16 cellular contexts compared by ENCODE assay signal in genomic region chr3:122944671-122945151, GRCh38.
DNase-seq lines count a peak whose midpoint lies in the region; ATAC-seq and TF ChIP-seq lines count a peak whose summit lies in the region.
"Had no signal": no experiment of that assay in that cellular context is flagged by ENCODE, and none has a peak within 500 bp of the region (broad histone marks: within the 10 kb centered on the region; RNA-seq: fewer than 3 reads in every experiment).

No MANE protein-coding gene starts in this region.

- TF ChIP-seq CTCF in chondrocyte (IDR thresholded peaks at IDR 0.05) (no peak), retinal pigment epithelial cell (conservative IDR thresholded peaks at IDR 0.05; ENCODE audit: low read depth, low read length) (peak; percentile 14), GM10266 (IDR thresholded peaks at IDR 0.05; ENCODE audit: control insufficient read depth, insufficient read depth, low read depth, missing control alignments) (no peak)

- no peak overlapping the region for H3K4me3 Mint-ChIP-seq in chondrocyte (ENCODE audit: unreplicated experiment)
- H3K4me3 Mint-ChIP-seq: activated naive CD8-positive, alpha-beta T cell; GM23338 had no signal

- DNase-seq in DMS 273 (lab: John Stamatoyannopoulos, UW; ENCODE audit: unreplicated experiment) (peak; percentile 39), DMS 273 treated with DMSO at 0.1 percent for 48 hours (lab: John Stamatoyannopoulos, UW) (no peak), NCI-H226 (peak; percentile 54), chondrocyte (ENCODE audit: low spot score) (no peak), retinal pigment epithelial cell (ENCODE audit: low read depth) (no peak), GM10266 (ENCODE audit: extremely low spot score) (no peak), kidney glomerular epithelial cell (lab: John Stamatoyannopoulos, UW) (no peak)
- DNase-seq in stimulated activated naive CD8-positive, alpha-beta T cell treated with anti-CD3 and anti-CD28 coated beads, Interleukin-15, Interleukin-2, amounts not matched to agents 100 U/mL and 50 U/mL, for 24 hours, result no peak
- DNase-seq: activated CD4-positive, CD25-positive, alpha-beta regulatory T cell treated with anti-CD3 and anti-CD28 coated beads, Interleukin-2, amount 50 U/mL, for 72 hours; activated CD8-positive, alpha-beta memory T cell treated with anti-CD3 and anti-CD28 coated beads, Interleukin-2, amount 50 U/mL, for 48 hours; COR-L47; NCI-H2107; stimulated activated naive CD4-positive, alpha-beta T cell treated with Interleukin-2 at 50 U/mL for 16 hours; SW 1271 had no signal

- peaks cover 2% of the 10 kb centered on the region for H3K36me3 Mint-ChIP-seq in chondrocyte (ENCODE audit: low read depth)
- H3K36me3 Mint-ChIP-seq: activated naive CD8-positive, alpha-beta T cell had no signal

- H3K9me3 Mint-ChIP-seq in chondrocyte (ENCODE audit: low read depth), result no peaks in the 10 kb centered on the region
- H3K9me3 Mint-ChIP-seq: GM23338 had no signal

- H3K4me3 ChIP-seq in retinal pigment epithelial cell (ENCODE audit: low read length), result no peak overlapping the region
- H3K4me3 ChIP-seq: GM23338 had no signal

- H3K4me1 Mint-ChIP-seq in chondrocyte (ENCODE audit: low read depth), result peaks cover 64% of the 10 kb centered on the region

- H3K27me3 Mint-ChIP-seq in chondrocyte (ENCODE audit: low read depth), result no peaks in the 10 kb centered on the region

- ATAC-seq in stimulated activated naive CD8-positive, alpha-beta T cell treated with anti-CD3 and anti-CD28 coated beads, Interleukin-15, Interleukin-2, amounts not matched to agents 100 U/mL and 50 U/mL, for 24 hours, result no peak
- ATAC-seq: GM23338 had no signal

- H3K27ac Mint-ChIP-seq in chondrocyte (ENCODE audit: unreplicated experiment), result peak overlapping the region; percentile 90
- H3K27ac Mint-ChIP-seq: activated naive CD8-positive, alpha-beta T cell; GM23338 had no signal

Comparison
In these comparisons a context has a peak if more than half of its experiments do, and no peak if none do; other contexts are left out.
1. DNase-seq: peak in DMS 273 (single experiment) and NCI-H226 (single experiment); none in DMS 273 treated with DMSO at 0.1 percent for 48 hours (single experiment), chondrocyte (single experiment), retinal pigment epithelial cell (single experiment), GM10266 (single experiment), kidney glomerular epithelial cell (single experiment) and stimulated activated naive CD8-positive, alpha-beta T cell treated with anti-CD3 and anti-CD28 coated beads, Interleukin-15, Interleukin-2, amounts not matched to agents 100 U/mL and 50 U/mL, for 24 hours (single experiment).